18 cellular contexts compared by ENCODE assay signal in the genomic region with DNA sequence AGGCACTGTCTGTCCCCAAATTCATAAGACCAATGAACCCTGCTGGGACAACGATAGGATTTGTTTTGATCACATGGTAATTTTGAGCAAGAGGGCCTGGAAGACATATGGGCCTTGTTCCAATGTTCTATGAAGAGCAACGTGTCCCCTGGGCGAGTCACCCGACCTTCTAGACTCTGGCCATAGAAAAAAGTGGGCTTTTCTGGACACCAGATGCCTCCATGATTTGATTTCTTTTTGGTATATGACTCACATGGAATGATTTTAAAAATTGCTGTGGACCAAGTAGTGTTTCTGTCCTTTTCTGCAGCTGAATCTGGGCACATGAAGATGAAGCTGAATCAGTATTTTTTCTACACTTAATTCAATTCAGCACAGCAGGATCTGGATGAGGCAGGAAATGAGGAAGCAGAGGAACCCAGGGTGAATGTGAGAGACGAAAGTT.
DNase-seq lines count a peak whose midpoint lies in the region; ATAC-seq and TF ChIP-seq lines count a peak whose summit lies in the region.
"Had no signal": no experiment of that assay in that cellular context is flagged by ENCODE, and none has a peak within 500 bp of the region (broad histone marks: within the 10 kb centered on the region; RNA-seq: fewer than 3 reads in every experiment).

No MANE protein-coding gene starts in this region.

- H3K79me2 ChIP-seq in SK-N-SH (ENCODE audit: insufficient read depth) = no peaks in the 10 kb centered on the region

- H3K9me3 ChIP-seq in SK-N-SH = no peaks in the 10 kb centered on the region
- H3K9me3 ChIP-seq: prostate gland had no signal

- peak; percentile 79 for DNase-seq in EL
- DNase-seq in SK-N-SH = no peak
- peak; percentile 30 for DNase-seq in epidermal melanocyte (ENCODE audit: insufficient read length, low spot score)
- DNase-seq in osteocyte (ENCODE audit: extremely low spot score, unreplicated experiment) = no peak
- no peak for DNase-seq in SHP77 treated with DMSO at 0.1 percent for 48 hours (lab: John Stamatoyannopoulos, UW)
- DNase-seq in activated CD4-positive, alpha-beta T cell treated with anti-CD3 and anti-CD28 coated beads, Interleukin-2, amount 50 U/mL, for 1 hour = no peak
- DNase-seq in GF-D8 (lab: John Stamatoyannopoulos, UW) = no peak
- DNase-seq: CD4-positive, alpha-beta T cell; effector memory CD8-positive, alpha-beta T cell; NCI-H345; stimulated activated CD4-positive, alpha-beta T cell treated with anti-CD3 and anti-CD28 coated beads, Interleukin-4, amount 100 ng/mL, for 4 hours; T-helper 9 cell had no signal

- no peak overlapping the region for H3K4me3 ChIP-seq in SK-N-SH (ENCODE audit: low read depth in 2 of 2, low read length in 1 of 2)
- H3K4me3 ChIP-seq: PC-9, prostate gland had no signal

- H3K4me3 Mint-ChIP-seq in osteocyte (ENCODE audit: unreplicated experiment) = peak overlapping the region; percentile 0
- H3K4me3 Mint-ChIP-seq: activated naive CD4-positive, alpha-beta T cell treated with anti-CD3 and anti-CD28 coated beads, Interleukin-2, amount 50 U/mL, for 24 hours; CD4-positive, alpha-beta T cell; effector memory CD8-positive, alpha-beta T cell; mesothelial cell of epicardium; stimulated activated naive CD8-positive, alpha-beta T cell treated with anti-CD3 and anti-CD28 coated beads, Interleukin-15, Interleukin-2, amounts not matched to agents 100 ng/mL and 50 ng/mL, for 24 hours had no signal

- POLR2A ChIA-PET in SK-N-SH (lab: Yijun Ruan, JAX) = interaction anchor here (1.5 kb wide), 1 partner anchor 13 kb away, joined by 3 read pairs; no protein-coding TSS in a partner anchor

- H3K36me3 ChIP-seq in SK-N-SH (replicated peaks in 1 of 2; ENCODE audit: control insufficient read depth in 1 of 2, insufficient read depth in 2 of 2, low read length in 1 of 2) = no peaks in the 10 kb centered on the region
- H3K36me3 ChIP-seq: prostate gland had no signal

- H3K27me3 Mint-ChIP-seq in osteocyte (ENCODE audit: unreplicated experiment) = no peaks in the 10 kb centered on the region
- H3K27me3 Mint-ChIP-seq: activated naive CD4-positive, alpha-beta T cell treated with anti-CD3 and anti-CD28 coated beads, Interleukin-2, amount 50 U/mL, for 24 hours; CD4-positive, alpha-beta T cell; effector memory CD8-positive, alpha-beta T cell; stimulated activated naive CD8-positive, alpha-beta T cell treated with anti-CD3 and anti-CD28 coated beads, Interleukin-15, Interleukin-2, amounts not matched to agents 100 ng/mL and 50 ng/mL, for 24 hours had no signal

- no peaks in the 10 kb centered on the region for H3K27me3 ChIP-seq in SK-N-SH (ENCODE audit: insufficient read depth)

- CTCF ChIA-PET in SK-N-SH (lab: Yijun Ruan, JAX) = interaction anchor here (1.4 to 1.6 kb wide), 3 partner anchors 17 to 311 kb away, joined by 3 to 7 read pairs (median 5); no protein-coding TSS in a partner anchor

- peaks cover 65% of the 10 kb centered on the region for H3K4me1 Mint-ChIP-seq in osteocyte (ENCODE audit: unreplicated experiment)

- peak overlapping the region; percentile 87 for H3K27ac Mint-ChIP-seq in osteocyte (ENCODE audit: unreplicated experiment)
- H3K27ac Mint-ChIP-seq: activated naive CD4-positive, alpha-beta T cell treated with anti-CD3 and anti-CD28 coated beads, Interleukin-2, amount 50 U/mL, for 24 hours; CD4-positive, alpha-beta T cell; effector memory CD8-positive, alpha-beta T cell; mesothelial cell of epicardium; stimulated activated naive CD8-positive, alpha-beta T cell treated with anti-CD3 and anti-CD28 coated beads, Interleukin-15, Interleukin-2, amounts not matched to agents 100 ng/mL and 50 ng/mL, for 24 hours had no signal

- peak overlapping the region; percentile 59 to 99 for H3K27ac ChIP-seq in SK-N-SH (ENCODE audit: low read depth in 2 of 2, low read length in 1 of 2)
- H3K27ac ChIP-seq: PC-9, prostate gland had no signal

- no peak for TF ChIP-seq RAD21 in SK-N-SH (IDR thresholded peaks at IDR 0.05; ENCODE audit: low read length)

- no peaks in the 10 kb centered on the region for H3K36me3 Mint-ChIP-seq in osteocyte (ENCODE audit: unreplicated experiment)
- H3K36me3 Mint-ChIP-seq: mesothelial cell of epicardium had no signal

- no peak overlapping the region for H2AFZ ChIP-seq in SK-N-SH (ENCODE audit: low read depth)
- H2AFZ ChIP-seq: PC-9 had no signal

- peaks cover 84% of the 10 kb centered on the region for H3F3A ChIP-seq in SK-N-SH (replicated peaks; ENCODE audit: insufficient read depth)

- H3K9me3 Mint-ChIP-seq in osteocyte (ENCODE audit: unreplicated experiment) = no peaks in the 10 kb centered on the region
- H3K9me3 Mint-ChIP-seq: activated naive CD4-positive, alpha-beta T cell treated with anti-CD3 and anti-CD28 coated beads, Interleukin-2, amount 50 U/mL, for 24 hours; CD4-positive, alpha-beta T cell; effector memory CD8-positive, alpha-beta T cell; stimulated activated naive CD8-positive, alpha-beta T cell treated with anti-CD3 and anti-CD28 coated beads, Interleukin-15, Interleukin-2, amounts not matched to agents 100 ng/mL and 50 ng/mL, for 24 hours had no signal

- H3K9me2 ChIP-seq in SK-N-SH = no peaks in the 10 kb centered on the region

- peaks cover 16 to 58% of the 10 kb centered on the region in 2 experiments for H3K4me1 ChIP-seq in SK-N-SH (ENCODE audit: control insufficient read depth in 1 of 2, insufficient read depth in 2 of 2, low read depth in 1 of 2, low read length in 1 of 2)
- H3K4me1 ChIP-seq: prostate gland had no signal

- peak overlapping the region; percentile 30; the same call in 1 of the 2 replicates for H3K9ac ChIP-seq in SK-N-SH

- 28% methylated on average over 5 of the region's 5 CpGs for WGBS in SK-N-SH (ENCODE audit: low lambda C conversion rate)

- no peak for TF ChIP-seq CTCF in SK-N-SH (IDR thresholded peaks at IDR 0.05)
- no peak for TF ChIP-seq CTCF in osteocyte (IDR thresholded peaks at IDR 0.05)

- no peaks in the 10 kb centered on the region for H4K20me1 ChIP-seq in SK-N-SH (ENCODE audit: insufficient read depth)

- H3K4me2 ChIP-seq in SK-N-SH = peak overlapping the region; percentile 25
- H3K4me2 ChIP-seq: PC-9 had no signal

- peak in 1 of 2 experiments; percentile 82; a peak in 2 of 4 replicates for TF ChIP-seq EP300 in SK-N-SH (IDR thresholded peaks at IDR 0.05; ENCODE audit: borderline replicate concordance in 1 of 2, low read depth in 1 of 2, low read length in 1 of 2)

- ATAC-seq in GM21717 (IDR thresholded peaks at IDR 0.05; ENCODE audit: unreplicated experiment) = no peak
- ATAC-seq: effector memory CD8-positive, alpha-beta T cell had no signal

TF ChIP-seq in SK-N-SH, 30 proteins besides CTCF, POLR2A, EP300 and RAD21 (continues in another document):
- TF ChIP-seq EZH2phosphoT487 (IDR thresholded peaks at IDR 0.05; ENCODE audit: borderline replicate concordance, low read depth) (no peak), GATA2 (CRISPR knock-in tag; IDR thresholded peaks at IDR 0.05) (no peak), FOXM1 (IDR thresholded peaks at IDR 0.05; ENCODE audit: low read depth) (0 out of 2 replicates have a peak, but pooled peaks have one; percentile 44), TCF12 (IDR thresholded peaks at IDR 0.05) (peak; percentile 96), RCOR1 (IDR thresholded peaks at IDR 0.05; ENCODE audit: low read length) (no peak), FOSL2 (IDR thresholded peaks at IDR 0.05; ENCODE audit: borderline replicate concordance, low read depth) (peak; percentile 91), RXRA (IDR thresholded peaks at IDR 0.05; ENCODE audit: borderline replicate concordance, low read depth) (peak; percentile 62; the same call in 1 of the 2 replicates), TAF1 (IDR thresholded peaks at IDR 0.05; ENCODE audit: borderline replicate concordance, low read depth, low read length) (no peak), TEAD4 (IDR thresholded peaks at IDR 0.05; ENCODE audit: borderline replicate concordance, insufficient read depth) (no peak; the same call in 1 of the 2 replicates), MXI1 (IDR thresholded peaks at IDR 0.05; ENCODE audit: low read depth, low read length) (no peak), NFIC (IDR thresholded peaks at IDR 0.05; ENCODE audit: borderline replicate concordance) (peak; percentile 69), RFX5 (IDR thresholded peaks at IDR 0.05; ENCODE audit: low read length) (no peak), CHD2 (IDR thresholded peaks at IDR 0.05; ENCODE audit: low read length, partially characterized antibody) (no peak), FOXJ3 (CRISPR knock-in tag; IDR thresholded peaks at IDR 0.05) (no peak), JUND (IDR thresholded peaks at IDR 0.05) (peak; percentile 79), ELF1 (IDR thresholded peaks at IDR 0.05) (0 out of 2 replicates have a peak, but pooled peaks have one; percentile 26)
- TF ChIP-seq, protein P1, sequence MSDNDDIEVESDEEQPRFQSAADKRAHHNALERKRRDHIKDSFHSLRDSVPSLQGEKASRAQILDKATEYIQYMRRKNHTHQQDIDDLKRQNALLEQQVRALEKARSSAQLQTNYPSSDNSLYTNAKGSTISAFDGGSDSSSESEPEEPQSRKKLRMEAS (IDR thresholded peaks at IDR 0.05; ENCODE audit: low read depth) = peak; percentile 62
- TF ChIP-seq, protein P2, sequence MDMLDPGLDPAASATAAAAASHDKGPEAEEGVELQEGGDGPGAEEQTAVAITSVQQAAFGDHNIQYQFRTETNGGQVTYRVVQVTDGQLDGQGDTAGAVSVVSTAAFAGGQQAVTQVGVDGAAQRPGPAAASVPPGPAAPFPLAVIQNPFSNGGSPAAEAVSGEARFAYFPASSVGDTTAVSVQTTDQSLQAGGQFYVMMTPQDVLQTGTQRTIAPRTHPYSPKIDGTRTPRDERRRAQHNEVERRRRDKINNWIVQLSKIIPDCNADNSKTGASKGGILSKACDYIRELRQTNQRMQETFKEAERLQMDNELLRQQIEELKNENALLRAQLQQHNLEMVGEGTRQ (IDR thresholded peaks at IDR 0.05; ENCODE audit: borderline replicate concordance, low read depth, low read length) = no peak
- TF ChIP-seq, protein P3, sequence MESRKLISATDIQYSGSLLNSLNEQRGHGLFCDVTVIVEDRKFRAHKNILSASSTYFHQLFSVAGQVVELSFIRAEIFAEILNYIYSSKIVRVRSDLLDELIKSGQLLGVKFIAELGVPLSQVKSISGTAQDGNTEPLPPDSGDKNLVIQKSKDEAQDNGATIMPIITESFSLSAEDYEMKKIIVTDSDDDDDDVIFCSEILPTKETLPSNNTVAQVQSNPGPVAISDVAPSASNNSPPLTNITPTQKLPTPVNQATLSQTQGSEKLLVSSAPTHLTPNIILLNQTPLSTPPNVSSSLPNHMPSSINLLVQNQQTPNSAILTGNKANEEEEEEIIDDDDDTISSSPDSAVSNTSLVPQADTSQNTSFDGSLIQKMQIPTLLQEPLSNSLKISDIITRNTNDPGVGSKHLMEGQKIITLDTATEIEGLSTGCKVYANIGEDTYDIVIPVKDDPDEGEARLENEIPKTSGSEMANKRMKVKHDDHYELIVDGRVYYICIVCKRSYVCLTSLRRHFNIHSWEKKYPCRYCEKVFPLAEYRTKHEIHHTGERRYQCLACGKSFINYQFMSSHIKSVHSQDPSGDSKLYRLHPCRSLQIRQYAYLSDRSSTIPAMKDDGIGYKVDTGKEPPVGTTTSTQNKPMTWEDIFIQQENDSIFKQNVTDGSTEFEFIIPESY (IDR thresholded peaks at IDR 0.05; ENCODE audit: borderline replicate concordance, low read depth) = no peak

Comparison
In these comparisons a context has a peak if more than half of its experiments do, and no peak if none do; other contexts are left out.
1. DNase-seq: peak in EL (single experiment) and epidermal melanocyte (single experiment); none in SK-N-SH (single experiment), osteocyte (single experiment), SHP77 treated with DMSO at 0.1 percent for 48 hours (single experiment), activated CD4-positive, alpha-beta T cell treated with anti-CD3 and anti-CD28 coated beads, Interleukin-2, amount 50 U/mL, for 1 hour (single experiment) and GF-D8 (single experiment).